Comparison of ENCODE assay signal across 30 cellular contexts in genomic region chr21:37181059-37181458, GRCh38.
"Had no signal": no experiment of that assay in that cellular context is flagged by ENCODE, and none has a peak within 500 bp of the region (broad histone marks: within the 10 kb centered on the region; RNA-seq: fewer than 3 reads in every experiment).

No MANE protein-coding gene starts in this region.

- H3K36me3 ChIP-seq: colonic mucosa had no signal

- H3K27ac Mint-ChIP-seq: activated CD4-positive, alpha-beta T cell treated with anti-CD3 and anti-CD28 coated beads for 36 hours; activated naive CD8-positive, alpha-beta T cell treated with anti-CD3 and anti-CD28 coated beads for 36 hours; natural killer cell treated with Interleukin-12 subunit alpha and Interleukin-12 subunit beta and Interleukin-15 and Interleukin-18, amount 100 ng/mL, for 72 hours; stimulated activated effector memory CD8-positive, alpha-beta T cell treated with anti-CD3 and anti-CD28 coated beads, Interleukin-12 subunit alpha, Interleukin-12 subunit beta, amount 100 ng/mL, for 72 hours; stimulated activated naive CD8-positive, alpha-beta T cell treated with anti-CD3 and anti-CD28 coated beads, Interleukin-15, amount 100 ng/mL, for 72 hours; T-helper 2 cell treated with Interferon-gamma antibody and Interleukin-4, amounts not matched to agents 5 μg/mL and 100 μg/mL, for 36 hours had no signal

- H3K4me1 Mint-ChIP-seq: central memory CD8-positive, alpha-beta T cell had no signal

- H3K4me1 ChIP-seq: adrenal gland, colonic mucosa, lower lobe of right lung, right lobe of liver, thyroid gland, upper lobe of right lung had no signal

- H3K9me3 Mint-ChIP-seq: immature natural killer cell; natural killer cell treated with Interleukin-12 subunit alpha and Interleukin-12 subunit beta and Interleukin-15 and Interleukin-18, amount 100 ng/mL, for 72 hours; stimulated activated naive CD8-positive, alpha-beta T cell treated with anti-CD3 and anti-CD28 coated beads, Interleukin-15, amount 100 ng/mL, for 72 hours had no signal

- DNase-seq: activated CD4-positive, alpha-beta T cell treated with anti-CD3 and anti-CD28 coated beads for 36 hours; activated CD4-positive, alpha-beta T cell treated with anti-CD3 and anti-CD28 coated beads, Interleukin-2, amount 50 U/mL, for 48 hours; activated CD4-positive, CD25-positive, alpha-beta regulatory T cell; activated CD8-positive, alpha-beta memory T cell treated with anti-CD3 and anti-CD28 coated beads for 24 hours; activated effector memory CD4-positive, alpha-beta T cell treated with Interleukin-2 at 50 U/mL for 16 hours; activated naive CD4-positive, alpha-beta T cell treated with Interleukin-2 at 50 U/mL for 16 hours; activated naive CD8-positive, alpha-beta T cell treated with anti-CD3 and anti-CD28 coated beads for 36 hours; adrenal gland; aorta; brain microvascular endothelial cell; colonic mucosa; effector CD8-positive, alpha-beta T cell; erythroblast; head of caudate nucleus; hypothalamus; immature natural killer cell; lower lobe of right lung; mesenchymal stem cell; posterior cingulate gyrus; right lobe of liver; small intestine; stimulated activated CD4-positive, alpha-beta T cell treated with anti-CD3 and anti-CD28 coated beads, Interleukin-4, amount 100 ng/mL, for 24 hours; stimulated activated naive CD8-positive, alpha-beta T cell treated with anti-CD3 and anti-CD28 coated beads, Interleukin-15, amount 100 ng/mL, for 72 hours; thyroid gland; upper lobe of right lung had no signal

- H3K27me3 ChIP-seq: adrenal gland, brain microvascular endothelial cell, colonic mucosa, right lobe of liver, thyroid gland, upper lobe of right lung had no signal

- H3K9me3 ChIP-seq: adrenal gland, colonic mucosa, lower lobe of right lung, right lobe of liver, thyroid gland, upper lobe of right lung had no signal

- H3K27ac ChIP-seq: adrenal gland, brain microvascular endothelial cell, colonic mucosa, lower lobe of right lung, right lobe of liver, thyroid gland, upper lobe of right lung had no signal

- H3K27me3 Mint-ChIP-seq: activated CD4-positive, alpha-beta T cell treated with anti-CD3 and anti-CD28 coated beads for 36 hours; activated naive CD8-positive, alpha-beta T cell treated with anti-CD3 and anti-CD28 coated beads for 36 hours; central memory CD8-positive, alpha-beta T cell; natural killer cell treated with Interleukin-12 subunit alpha and Interleukin-12 subunit beta and Interleukin-15 and Interleukin-18, amount 100 ng/mL, for 72 hours; stimulated activated naive CD8-positive, alpha-beta T cell treated with anti-CD3 and anti-CD28 coated beads, Interleukin-15, amount 100 ng/mL, for 72 hours had no signal

- ATAC-seq: activated CD4-positive, alpha-beta T cell treated with anti-CD3 and anti-CD28 coated beads for 36 hours; left lobe of liver; lower lobe of right lung; natural killer cell treated with Interleukin-12 subunit alpha and Interleukin-12 subunit beta and Interleukin-15 and Interleukin-18, amount 100 ng/mL, for 72 hours; right lobe of liver; stimulated activated effector memory CD8-positive, alpha-beta T cell treated with anti-CD3 and anti-CD28 coated beads, Interleukin-12 subunit alpha, Interleukin-12 subunit beta, amount 100 ng/mL, for 72 hours; stimulated activated naive CD8-positive, alpha-beta T cell treated with anti-CD3 and anti-CD28 coated beads, Interleukin-15, amount 100 ng/mL, for 72 hours; upper lobe of right lung had no signal

- H3K4me3 ChIP-seq: adrenal gland, colonic mucosa, lower lobe of right lung, right lobe of liver, thyroid gland, upper lobe of right lung had no signal

- H3K4me3 Mint-ChIP-seq: activated CD4-positive, alpha-beta T cell treated with anti-CD3 and anti-CD28 coated beads for 36 hours; activated naive CD8-positive, alpha-beta T cell treated with anti-CD3 and anti-CD28 coated beads for 36 hours; central memory CD8-positive, alpha-beta T cell; immature natural killer cell; natural killer cell treated with Interleukin-12 subunit alpha and Interleukin-12 subunit beta and Interleukin-15 and Interleukin-18, amount 100 ng/mL, for 72 hours; stimulated activated effector memory CD8-positive, alpha-beta T cell treated with anti-CD3 and anti-CD28 coated beads, Interleukin-12 subunit alpha, Interleukin-12 subunit beta, amount 100 ng/mL, for 72 hours; stimulated activated naive CD8-positive, alpha-beta T cell treated with anti-CD3 and anti-CD28 coated beads, Interleukin-15, amount 100 ng/mL, for 72 hours; T-helper 2 cell treated with Interferon-gamma antibody and Interleukin-4, amounts not matched to agents 5 μg/mL and 100 μg/mL, for 36 hours had no signal
